ENCODE assay signal across 6 cellular contexts in the genomic region with DNA sequence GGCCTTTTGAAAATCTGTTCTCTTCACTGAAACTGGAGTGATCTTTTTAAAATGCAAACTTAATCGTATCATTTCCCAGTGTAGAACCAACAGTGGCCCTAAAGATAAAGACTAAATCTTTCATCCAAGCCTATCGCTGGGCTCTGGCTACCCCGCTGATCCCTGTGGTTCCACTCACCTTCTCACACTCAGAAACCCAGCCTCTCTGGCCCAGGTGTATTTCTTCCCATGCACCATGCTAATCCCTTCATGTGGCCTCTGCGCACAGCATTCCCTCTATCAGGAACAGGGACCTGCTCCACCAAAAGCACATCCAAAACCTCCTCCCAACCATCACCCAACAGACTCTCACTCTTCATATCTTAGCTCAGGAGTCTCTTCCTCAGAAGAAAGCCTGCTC.
"Had no signal": no experiment of that assay in that cellular context is flagged by ENCODE, and none has a peak within 500 bp of the region (broad histone marks: within the 10 kb centered on the region; RNA-seq: fewer than 3 reads in every experiment).

No MANE protein-coding gene starts in this region.

- DNase-seq: GM23248, GOT3, H7, HFFc6 had no signal

- H3K27ac ChIP-seq: GM23248, HL-60 had no signal

- H3K4me3 Mint-ChIP-seq: HFFc6 had no signal

- H3K9me3 ChIP-seq: HAP-1 had no signal

- H3K27ac Mint-ChIP-seq: HFFc6 had no signal

- H3K9ac ChIP-seq: GM23248 had no signal

- H3K4me3 ChIP-seq: GM23248, HAP-1 had no signal

- H3K4me1 ChIP-seq: HAP-1 had no signal

- H2AFZ ChIP-seq: GM23248 had no signal

- H3K36me3 ChIP-seq: HAP-1 had no signal
